In the genomic region with DNA sequence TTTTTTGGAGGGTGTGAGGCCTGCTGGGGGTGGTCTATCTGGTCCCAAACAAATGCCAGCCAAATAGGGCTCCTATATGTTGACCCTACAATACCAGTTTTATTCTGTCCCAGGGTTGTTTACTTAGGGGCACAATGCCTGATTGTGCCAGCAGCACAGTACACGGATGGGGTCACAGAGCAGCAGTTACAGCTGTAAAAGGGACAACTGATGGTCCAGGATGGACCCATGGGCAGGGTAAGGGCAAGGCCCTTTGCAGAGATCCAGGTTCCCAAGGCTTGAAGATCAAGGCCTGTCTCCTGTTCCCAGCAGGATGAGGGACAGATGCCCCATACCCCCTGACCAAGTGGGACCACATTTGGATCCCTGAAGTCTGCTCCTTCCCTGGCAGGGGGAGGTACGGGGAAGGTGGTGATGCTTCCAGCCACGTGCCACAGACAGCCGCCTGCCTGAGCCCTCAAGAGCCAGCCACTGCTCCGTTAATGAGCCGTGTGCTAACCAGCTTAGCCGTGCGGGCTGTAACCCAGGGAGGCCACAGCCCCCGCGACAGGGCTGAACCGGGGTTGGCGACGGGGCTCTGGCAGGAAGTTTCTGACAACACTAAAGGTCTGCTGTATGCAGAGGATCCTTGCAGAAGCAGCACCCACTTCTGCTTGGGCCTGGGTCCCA, we compare ENCODE assay signal across 22 cellular contexts. TPM values are rescaled to one million over a fixed set of nuclear protein-coding genes. Genes with fewer than 3 reads are reported as not detected.
A peak's percentile ranks its signal among the peaks of the same experiment; 100 is the strongest.
DNase-seq lines count a peak whose midpoint lies in the region; ATAC-seq, FAIRE-seq and TF ChIP-seq lines count a peak whose summit lies in the region.
"Had no signal": no experiment of that assay in that cellular context is flagged by ENCODE, and none has a peak within 500 bp of the region (broad histone marks: within the 10 kb centered on the region; RNA-seq: fewer than 3 reads in every experiment).

No MANE protein-coding gene starts in this region.

- no peaks in the 10 kb centered on the region for H3K9me3 ChIP-seq in pancreas
- H3K9me3 ChIP-seq: esophagus squamous epithelium, prostate gland had no signal

- 79 to 82% methylated on average over 13 of the region's 13 CpGs for WGBS in pancreas, 2 donors

- no peak for TF ChIP-seq CTCF in pancreas (IDR thresholded peaks at IDR 0.05)

- H3K4me3 ChIP-seq in pancreas, result no peak overlapping the region
- H3K4me3 ChIP-seq: esophagus squamous epithelium, PC-9, prostate gland had no signal

- H3K27me3 ChIP-seq in pancreas, result no peaks in the 10 kb centered on the region
- H3K27me3 ChIP-seq: esophagus squamous epithelium had no signal

- peak in 3 of 4 donors; percentile 29 to 66 (median 65) for ATAC-seq in pancreas
- ATAC-seq in GM18517 (IDR thresholded peaks at IDR 0.05; ENCODE audit: unreplicated experiment), result no peak
- ATAC-seq in GM21825 (IDR thresholded peaks at IDR 0.05; ENCODE audit: unreplicated experiment), result no peak
- ATAC-seq: activated T-cell treated with anti-CD3 and anti-CD28 coated beads, Interleukin-2, amount 50 U/mL, for 72 hours; natural killer cell; stimulated activated naive B cell treated with anti-CD40 and anti-IgM and Interleukin-4, amounts not matched to agents 10 μg/mL and 1 μg/mL and 100 μg/mL, for 72 hours had no signal

- no peak for FAIRE-seq in pancreas (lab: Jason Lieb, UNC)
- FAIRE-seq: GM18507 had no signal

- intact Hi-C loops in pancreas (cut with DNase I), result no loop called here

- no peaks in the 10 kb centered on the region for H3K36me3 ChIP-seq in pancreas
- H3K36me3 ChIP-seq: prostate gland had no signal

- H3K4me1 ChIP-seq in pancreas, result no peaks in the 10 kb centered on the region
- H3K4me1 ChIP-seq: prostate gland had no signal

- no peak overlapping the region for H3K27ac ChIP-seq in pancreas
- H3K27ac ChIP-seq: PC-9, prostate gland had no signal

- DNase-seq in NCI-H1694 treated with DMSO at 0.1 percent for 48 hours (lab: John Stamatoyannopoulos, UW) (peak; percentile 19), NCI-H1694 (lab: John Stamatoyannopoulos, UW) (no peak), MV-4-11 (lab: John Stamatoyannopoulos, UW) (peak; percentile 61), astrocyte of the hippocampus (ENCODE audit: low read depth, low spot score) (peak; percentile 63), pancreas (no peak)
- DNase-seq in activated T-cell treated with anti-CD3 and anti-CD28 coated beads, Interleukin-2, amount 50 U/mL, for 48 hours, result no peak
- DNase-seq: activated CD4-positive, alpha-beta T cell treated with anti-CD3 and anti-CD28 coated beads, Interleukin-2, amount 50 U/mL, for 48 hours; activated T-cell treated with anti-CD3 and anti-CD28 coated beads, Interleukin-2, amount 50 U/mL, for 72 hours; effector CD8-positive, alpha-beta T cell; esophagus squamous epithelium; HCEC 1CT; mammary epithelial cell; natural killer cell; NCI-H1930; NCI-H748 treated with DMSO at 0.1 percent for 48 hours; PC-9; stimulated activated naive B cell treated with anti-CD40 and anti-IgM and Interleukin-4, amounts not matched to agents 10 μg/mL and 1 μg/mL and 100 μg/mL, for 72 hours had no signal

RNA-seq across cellular contexts. Expression of gene SLC6A9, which starts 18.2 kb away (rescaled TPM):
- 10 to 100 TPM in 1 of 6 donors, 1 to 10 TPM in 5; 1.9 to 23.4 (median 4.2) TPM for total RNA-seq in pancreas
- 1 to 10 TPM; 3.9 to 5.0 TPM for polyA plus RNA-seq in pancreas
- polyA plus RNA-seq: CD14-positive monocyte had no signal

RNA-seq across cellular contexts. Expression of gene CCDC24, which starts 21.7 kb away (rescaled TPM):
- total RNA-seq in pancreas, result 10 to 100 TPM in 1 of 6 donors, 1 to 10 TPM in 5; 3.9 to 13.2 (median 5.3) TPM
- polyA plus RNA-seq in pancreas, result 10 to 100 TPM; 39.2 to 45.9 TPM

RNA-seq across cellular contexts. Expression of gene B4GALT2, which starts 34.1 kb away (rescaled TPM):
- 10 to 100 TPM; 16.7 to 29.9 (median 25.9) TPM for total RNA-seq in pancreas
- polyA plus RNA-seq in pancreas, result 10 to 100 TPM; 28.2 to 36.7 TPM

RNA-seq across cellular contexts. Expression of gene ATP6V0B, which starts 38.3 kb away (rescaled TPM):
- total RNA-seq in pancreas, result 100 to 1,000 TPM in 1 of 6 donors, 10 to 100 TPM in 5; 59.8 to 108 (median 82.2) TPM
- polyA plus RNA-seq in pancreas, result 100 to 1,000 TPM; 135 to 208 TPM

RNA-seq across cellular contexts. Expression of gene DPH2, which starts 43.3 kb away (rescaled TPM):
- 10 to 100 TPM; 10.8 to 19.4 (median 12.8) TPM for total RNA-seq in pancreas
- polyA plus RNA-seq in pancreas, result 10 to 100 TPM; 20.0 to 22.0 TPM

Comparison
In these comparisons a context has a peak if more than half of its experiments do, and no peak if none do; other contexts are left out.
1. DNase-seq: peak in NCI-H1694 treated with DMSO at 0.1 percent for 48 hours (single experiment), MV-4-11 (single experiment) and astrocyte of the hippocampus (single experiment); none in NCI-H1694 (single experiment), pancreas (0 of 6) and activated T-cell treated with anti-CD3 and anti-CD28 coated beads, Interleukin-2, amount 50 U/mL, for 48 hours (0 of 2).
2. ATAC-seq: peak in pancreas (3 of 4); none in GM18517 (single experiment) and GM21825 (single experiment).